In the genomic region with DNA sequence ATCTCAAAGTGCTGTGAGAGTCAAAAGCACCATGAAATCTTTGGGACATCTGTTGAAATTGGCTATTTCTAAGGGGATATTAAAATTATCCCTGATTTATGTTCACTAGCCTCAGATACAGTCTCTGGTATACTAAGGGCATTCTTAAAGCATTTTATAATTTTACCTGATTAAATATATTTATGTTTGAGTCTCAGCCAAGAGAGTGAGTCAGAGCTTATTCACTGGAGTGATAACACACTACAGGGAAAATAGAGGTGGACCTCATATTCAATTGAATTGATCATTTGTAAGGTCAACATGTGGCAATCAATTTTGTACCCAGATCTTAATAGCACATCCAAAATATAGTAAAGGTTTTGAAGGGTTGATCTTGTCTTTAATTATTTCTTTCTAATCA, we compare ENCODE assay signal across 32 cellular contexts.
"Had no signal": no experiment of that assay in that cellular context is flagged by ENCODE, and none has a peak within 500 bp of the region (broad histone marks: within the 10 kb centered on the region; RNA-seq: fewer than 3 reads in every experiment).

No MANE protein-coding gene starts in this region.

- H3K9me3 Mint-ChIP-seq: activated B cell treated with CpG ODN at 0.5 μM for 24 hours; activated T-helper 17 cell treated with anti-CD3 and anti-CD28 coated beads, Interleukin-2, amount 50 U/mL, for 72 hours had no signal

- H3K27ac Mint-ChIP-seq: activated B cell treated with CpG ODN at 0.5 μM for 24 hours; activated CD4-positive, alpha-beta memory T cell treated with anti-CD3 and anti-CD28 coated beads for 36 hours; activated naive CD8-positive, alpha-beta T cell treated with anti-CD3 and anti-CD28 coated beads, Interleukin-2, amount 10 ng/mL, durations not matched to agents 7 days and 5 days; activated T-cell treated with anti-CD3 and anti-CD28 coated beads, Interleukin-2, amount 50 U/mL, for 72 hours; activated T-helper 17 cell treated with anti-CD3 and anti-CD28 coated beads, Interleukin-2, amount 50 U/mL, for 72 hours; T-cell had no signal

- H3K9me3 ChIP-seq: body of pancreas, Peyer's patch had no signal

- H3K27ac ChIP-seq: body of pancreas, Peyer's patch, VCaP had no signal

- DNase-seq: activated B cell treated with CpG ODN at 0.5 μM for 24 hours; activated CD4-positive, alpha-beta memory T cell treated with anti-CD3 and anti-CD28 coated beads for 36 hours; activated CD4-positive, alpha-beta T cell treated with anti-CD3 and anti-CD28 coated beads for 4 hours; activated CD4-positive, alpha-beta T cell treated with anti-CD3 and anti-CD28 coated beads, Interleukin-2, amount 50 U/mL, for 1 hour; activated CD4-positive, CD25-positive, alpha-beta regulatory T cell treated with anti-CD3 and anti-CD28 coated beads, Interleukin-2, amount 50 U/mL, for 72 hours; activated CD8-positive, alpha-beta memory T cell treated with anti-CD3 and anti-CD28 coated beads, Interleukin-2, amount 50 U/mL, for 4 hours; activated effector memory CD4-positive, alpha-beta T cell treated with anti-CD3 and anti-CD28 coated beads, Interleukin-2, amount 50 U/mL, for 16 hours; activated naive CD4-positive, alpha-beta T cell; activated naive CD4-positive, alpha-beta T cell treated with anti-CD3 and anti-CD28 coated beads, Interleukin-2, amount 50 U/mL, for 16 hours; activated naive CD8-positive, alpha-beta T cell treated with anti-CD3 and anti-CD28 coated beads, Interleukin-2, amount 10 ng/mL, durations not matched to agents 7 days and 5 days; activated T-cell treated with anti-CD3 and anti-CD28 coated beads, Interleukin-2, amount 50 U/mL, for 72 hours; body of pancreas; central memory CD4-positive, alpha-beta T cell; Kasumi-1; KG1; MM.1S; MV-4-11; NCI-H1092; NCI-H1436 treated with DMSO at 0.1 percent for 48 hours; NCI-H1694 treated with DMSO at 0.1 percent for 48 hours; NCI-H2029; NCI-H510A; NCI-H526 treated with DMSO at 0.1 percent for 48 hours; NCI-H774; Peyer's patch; RPMI8226; SIG-M5; T-cell; T-helper 2 cell; T-helper 9 cell had no signal

- H3K27me3 Mint-ChIP-seq: activated B cell treated with CpG ODN at 0.5 μM for 24 hours; activated CD4-positive, alpha-beta memory T cell treated with anti-CD3 and anti-CD28 coated beads for 36 hours; activated naive CD8-positive, alpha-beta T cell treated with anti-CD3 and anti-CD28 coated beads, Interleukin-2, amount 10 ng/mL, durations not matched to agents 7 days and 5 days; activated T-helper 17 cell treated with anti-CD3 and anti-CD28 coated beads, Interleukin-2, amount 50 U/mL, for 72 hours; T-cell had no signal

- H3K27me3 ChIP-seq: body of pancreas, Peyer's patch had no signal

- H3K4me1 ChIP-seq: body of pancreas, Peyer's patch had no signal

- H3K36me3 ChIP-seq: Peyer's patch had no signal

- H3K36me3 Mint-ChIP-seq: activated CD4-positive, alpha-beta memory T cell treated with anti-CD3 and anti-CD28 coated beads for 36 hours; activated naive CD8-positive, alpha-beta T cell treated with anti-CD3 and anti-CD28 coated beads, Interleukin-2, amount 10 ng/mL, durations not matched to agents 7 days and 5 days; T-cell had no signal

- H3K4me1 Mint-ChIP-seq: activated B cell treated with CpG ODN at 0.5 μM for 24 hours; activated naive CD8-positive, alpha-beta T cell treated with anti-CD3 and anti-CD28 coated beads, Interleukin-2, amount 10 ng/mL, durations not matched to agents 7 days and 5 days; activated T-helper 17 cell treated with anti-CD3 and anti-CD28 coated beads, Interleukin-2, amount 50 U/mL, for 72 hours; T-cell had no signal

- H3K4me3 Mint-ChIP-seq: activated B cell treated with CpG ODN at 0.5 μM for 24 hours; activated CD4-positive, alpha-beta memory T cell treated with anti-CD3 and anti-CD28 coated beads for 36 hours; activated naive CD8-positive, alpha-beta T cell treated with anti-CD3 and anti-CD28 coated beads, Interleukin-2, amount 10 ng/mL, durations not matched to agents 7 days and 5 days; activated T-cell treated with anti-CD3 and anti-CD28 coated beads, Interleukin-2, amount 50 U/mL, for 72 hours; activated T-helper 17 cell treated with anti-CD3 and anti-CD28 coated beads, Interleukin-2, amount 50 U/mL, for 72 hours; T-cell had no signal

- H3K4me3 ChIP-seq: body of pancreas, Peyer's patch had no signal
